In the genomic region with DNA sequence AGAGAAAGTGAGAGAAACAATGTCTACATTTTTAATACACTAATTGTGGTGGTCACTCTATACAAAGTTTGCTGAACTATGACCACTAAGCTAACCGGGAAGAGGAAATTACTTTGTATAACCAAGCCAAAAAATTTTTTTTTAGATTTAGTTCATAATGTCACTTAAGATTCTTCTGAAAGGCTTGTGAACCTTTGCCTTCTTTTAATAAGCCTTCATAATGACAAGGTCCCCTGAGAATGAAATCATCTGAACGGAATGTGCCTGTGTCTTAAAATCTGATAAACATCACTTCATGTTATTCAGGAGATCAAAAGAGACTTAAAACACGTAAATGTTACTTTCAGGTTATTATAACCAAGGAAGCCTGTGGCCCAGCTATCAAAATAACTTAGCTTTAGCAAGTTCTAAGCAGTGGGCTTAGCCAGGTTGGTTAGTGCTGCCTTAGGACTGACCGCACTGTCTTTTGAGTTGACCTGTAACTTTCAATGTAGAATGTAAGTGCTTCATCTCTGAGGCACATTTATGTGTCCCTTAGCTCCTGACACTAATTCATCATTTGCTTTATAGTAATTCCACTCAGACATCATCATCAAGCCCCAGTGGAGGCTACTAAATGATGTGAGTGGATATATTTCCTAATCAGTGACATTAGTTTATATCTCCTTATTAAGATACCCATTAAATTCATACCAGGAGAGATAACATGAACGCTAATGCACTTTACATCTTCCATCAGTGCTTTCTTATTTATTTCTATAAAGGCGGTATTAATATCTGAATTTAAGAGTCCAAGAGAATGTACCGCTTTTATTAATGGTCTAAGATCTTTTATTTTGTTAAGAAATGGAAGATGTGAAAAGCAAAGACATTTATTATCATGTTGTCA, we compare ENCODE assay signal across 13 cellular contexts.
DNase-seq lines count a peak whose midpoint lies in the region; ATAC-seq and TF ChIP-seq lines count a peak whose summit lies in the region.
"Had no signal": no experiment of that assay in that cellular context is flagged by ENCODE, and none has a peak within 500 bp of the region (broad histone marks: within the 10 kb centered on the region; RNA-seq: fewer than 3 reads in every experiment).

No MANE protein-coding gene starts in this region.

- no peak overlapping the region for H3K27ac Mint-ChIP-seq in CD4-positive, alpha-beta memory T cell
- H3K27ac Mint-ChIP-seq: activated CD4-positive, alpha-beta T cell treated with anti-CD3 and anti-CD28 coated beads for 36 hours; natural killer cell treated with Interleukin-12 subunit alpha and Interleukin-12 subunit beta and Interleukin-15 and Interleukin-18, amount 100 ng/mL, for 72 hours had no signal

- no peaks in the 10 kb centered on the region for H3K9me3 ChIP-seq in prostate gland
- H3K9me3 ChIP-seq in CD4-positive, alpha-beta memory T cell (ENCODE audit: control insufficient read depth in 1 of 2, low read length in 2 of 2): no peaks in the 10 kb centered on the region

- WGBS in prostate gland: 36% methylated on average over 7 of the region's 7 CpGs

- no peaks in the 10 kb centered on the region for H3K27me3 ChIP-seq in prostate gland (replicated peaks; ENCODE audit: insufficient read depth)
- no peaks in the 10 kb centered on the region for H3K27me3 ChIP-seq in CD4-positive, alpha-beta memory T cell (ENCODE audit: insufficient read depth, low read length)

- DNase-seq in Daoy (ENCODE audit: low read depth) (peak; percentile 6), fibroblast of pulmonary artery (ENCODE audit: low read depth) (peak; percentile 10), prostate gland (ENCODE audit: low spot score) (no peak), NCI-H2029 (lab: John Stamatoyannopoulos, UW) (no peak), left lobe of liver (ENCODE audit: low spot score) (no peak)
- no peak for DNase-seq in CD4-positive, alpha-beta memory T cell
- DNase-seq: activated CD4-positive, alpha-beta T cell treated with anti-CD3 and anti-CD28 coated beads for 36 hours; DMS 273 treated with DMSO at 0.1 percent for 48 hours; MV-4-11; NCI-H226 had no signal

- no peak overlapping the region for H3K4me3 ChIP-seq in fibroblast of pulmonary artery (replicated peaks; ENCODE audit: low read depth, low read length)
- H3K4me3 ChIP-seq in prostate gland: no peak overlapping the region
- H3K4me3 ChIP-seq in CD4-positive, alpha-beta memory T cell (ENCODE audit: low read length in 2 of 2): no peak overlapping the region

- H3K4me3 Mint-ChIP-seq in CD4-positive, alpha-beta memory T cell: no peak overlapping the region
- H3K4me3 Mint-ChIP-seq: activated CD4-positive, alpha-beta T cell treated with anti-CD3 and anti-CD28 coated beads for 36 hours; natural killer cell treated with Interleukin-12 subunit alpha and Interleukin-12 subunit beta and Interleukin-15 and Interleukin-18, amount 100 ng/mL, for 72 hours had no signal

- intact Hi-C loops in prostate gland (cut with DNase I): no loop called here
- intact Hi-C loops in CD4-positive, alpha-beta memory T cell (cut with micrococcal nuclease): no loop called here

- no peaks in the 10 kb centered on the region for H3K9me3 Mint-ChIP-seq in CD4-positive, alpha-beta memory T cell
- H3K9me3 Mint-ChIP-seq: natural killer cell treated with Interleukin-12 subunit alpha and Interleukin-12 subunit beta and Interleukin-15 and Interleukin-18, amount 100 ng/mL, for 72 hours had no signal

- no peaks in the 10 kb centered on the region for H3K36me3 ChIP-seq in prostate gland
- no peaks in the 10 kb centered on the region for H3K36me3 ChIP-seq in CD4-positive, alpha-beta memory T cell (ENCODE audit: insufficient read depth, low read length)

- TF ChIP-seq CTCF in fibroblast of pulmonary artery (IDR thresholded peaks at IDR 0.05; ENCODE audit: low read length, missing control alignments): no peak
- no peak for TF ChIP-seq CTCF in prostate gland (IDR thresholded peaks at IDR 0.05)

- H3K4me1 Mint-ChIP-seq in CD4-positive, alpha-beta memory T cell: no peaks in the 10 kb centered on the region
- H3K4me1 Mint-ChIP-seq: activated CD4-positive, alpha-beta T cell treated with anti-CD3 and anti-CD28 coated beads for 36 hours had no signal

- peaks cover 8 to 19% of the 10 kb centered on the region in 2 donors for H3K36me3 Mint-ChIP-seq in CD4-positive, alpha-beta memory T cell
- H3K36me3 Mint-ChIP-seq: natural killer cell treated with Interleukin-12 subunit alpha and Interleukin-12 subunit beta and Interleukin-15 and Interleukin-18, amount 100 ng/mL, for 72 hours had no signal

- POLR2A ChIA-PET in CD4-positive, alpha-beta memory T cell (lab: Charles Lee; ENCODE audit: partially characterized antibody): no interaction called here

- H3K4me1 ChIP-seq in prostate gland (replicated peaks): no peaks in the 10 kb centered on the region
- H3K4me1 ChIP-seq in CD4-positive, alpha-beta memory T cell (ENCODE audit: insufficient read depth, low read length): no peaks in the 10 kb centered on the region

- H3K27ac ChIP-seq in prostate gland: peak overlapping the region; percentile 50 to 60
- no peak overlapping the region for H3K27ac ChIP-seq in CD4-positive, alpha-beta memory T cell (ENCODE audit: low read depth, low read length)

- peak; percentile 73 for ATAC-seq in SK-N-SH treated with all-trans-retinoic acid at 6 μM for 48 hours
- ATAC-seq in HG03378 (IDR thresholded peaks at IDR 0.05; ENCODE audit: unreplicated experiment): no peak
- no peak for ATAC-seq in left lobe of liver
- ATAC-seq: activated CD4-positive, alpha-beta T cell treated with anti-CD3 and anti-CD28 coated beads for 36 hours; natural killer cell treated with Interleukin-12 subunit alpha and Interleukin-12 subunit beta and Interleukin-15 and Interleukin-18, amount 100 ng/mL, for 72 hours had no signal

- no peaks in the 10 kb centered on the region for H3K27me3 Mint-ChIP-seq in CD4-positive, alpha-beta memory T cell
- H3K27me3 Mint-ChIP-seq: activated CD4-positive, alpha-beta T cell treated with anti-CD3 and anti-CD28 coated beads for 36 hours; natural killer cell treated with Interleukin-12 subunit alpha and Interleukin-12 subunit beta and Interleukin-15 and Interleukin-18, amount 100 ng/mL, for 72 hours had no signal

- CTCF ChIA-PET in CD4-positive, alpha-beta memory T cell (lab: Charles Lee; ENCODE audit: partially characterized antibody): no interaction called here

- no peak for TF ChIP-seq POLR2A in prostate gland (IDR thresholded peaks at IDR 0.05)

TF ChIP-seq in SK-N-SH treated with all-trans-retinoic acid at 6 μM for 48 hours, 23 proteins besides CTCF, POLR2A, EP300 and RAD21 (continues in another document):
- TF ChIP-seq, protein P1, sequence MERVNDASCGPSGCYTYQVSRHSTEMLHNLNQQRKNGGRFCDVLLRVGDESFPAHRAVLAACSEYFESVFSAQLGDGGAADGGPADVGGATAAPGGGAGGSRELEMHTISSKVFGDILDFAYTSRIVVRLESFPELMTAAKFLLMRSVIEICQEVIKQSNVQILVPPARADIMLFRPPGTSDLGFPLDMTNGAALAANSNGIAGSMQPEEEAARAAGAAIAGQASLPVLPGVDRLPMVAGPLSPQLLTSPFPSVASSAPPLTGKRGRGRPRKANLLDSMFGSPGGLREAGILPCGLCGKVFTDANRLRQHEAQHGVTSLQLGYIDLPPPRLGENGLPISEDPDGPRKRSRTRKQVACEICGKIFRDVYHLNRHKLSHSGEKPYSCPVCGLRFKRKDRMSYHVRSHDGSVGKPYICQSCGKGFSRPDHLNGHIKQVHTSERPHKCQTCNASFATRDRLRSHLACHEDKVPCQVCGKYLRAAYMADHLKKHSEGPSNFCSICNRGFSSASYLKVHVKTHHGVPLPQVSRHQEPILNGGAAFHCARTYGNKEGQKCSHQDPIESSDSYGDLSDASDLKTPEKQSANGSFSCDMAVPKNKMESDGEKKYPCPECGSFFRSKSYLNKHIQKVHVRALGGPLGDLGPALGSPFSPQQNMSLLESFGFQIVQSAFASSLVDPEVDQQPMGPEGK (CRISPR knock-in tag; IDR thresholded peaks at IDR 0.05; ENCODE audit: borderline replicate concordance): no peak
- TF ChIP-seq BACH2 (CRISPR knock-in tag; IDR thresholded peaks at IDR 0.05; ENCODE audit: borderline replicate concordance) (no peak), ZNF8 (CRISPR knock-in tag; IDR thresholded peaks at IDR 0.05) (no peak), ESRRG (CRISPR knock-in tag; IDR thresholded peaks at IDR 0.05) (0 out of 2 replicates have a peak, but pooled peaks have one; percentile 65), SNAI2 (CRISPR knock-in tag; IDR thresholded peaks at IDR 0.05) (peak; percentile 62; the same call in 1 of the 2 replicates), ISL1 (CRISPR knock-in tag; IDR thresholded peaks at IDR 0.05) (peak; percentile 99), CSDC2 (CRISPR knock-in tag; IDR thresholded peaks at IDR 0.05) (no peak), ZNF70 (CRISPR knock-in tag; IDR thresholded peaks at IDR 0.05) (no peak), ZNF565 (CRISPR knock-in tag; conservative IDR thresholded peaks at IDR 0.05; ENCODE audit: low read depth) (no peak), TCF4 (CRISPR knock-in tag; IDR thresholded peaks at IDR 0.05; ENCODE audit: borderline replicate concordance) (no peak)
- TF ChIP-seq, protein P2, sequence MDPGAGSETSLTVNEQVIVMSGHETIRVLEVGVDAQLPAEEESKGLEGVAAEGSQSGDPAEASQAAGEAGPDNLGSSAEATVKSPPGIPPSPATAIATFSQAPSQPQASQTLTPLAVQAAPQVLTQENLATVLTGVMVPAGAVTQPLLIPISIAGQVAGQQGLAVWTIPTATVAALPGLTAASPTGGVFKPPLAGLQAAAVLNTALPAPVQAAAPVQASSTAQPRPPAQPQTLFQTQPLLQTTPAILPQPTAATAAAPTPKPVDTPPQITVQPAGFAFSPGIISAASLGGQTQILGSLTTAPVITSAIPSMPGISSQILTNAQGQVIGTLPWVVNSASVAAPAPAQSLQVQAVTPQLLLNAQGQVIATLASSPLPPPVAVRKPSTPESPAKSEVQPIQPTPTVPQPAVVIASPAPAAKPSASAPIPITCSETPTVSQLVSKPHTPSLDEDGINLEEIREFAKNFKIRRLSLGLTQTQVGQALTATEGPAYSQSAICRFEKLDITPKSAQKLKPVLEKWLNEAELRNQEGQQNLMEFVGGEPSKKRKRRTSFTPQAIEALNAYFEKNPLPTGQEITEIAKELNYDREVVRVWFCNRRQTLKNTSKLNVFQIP (CRISPR knock-in tag; IDR thresholded peaks at IDR 0.05; ENCODE audit: borderline replicate concordance, low read depth): no peak; the same call in 1 of the 2 replicates

Comparison
In these comparisons a context has a peak if more than half of its experiments do, and no peak if none do; other contexts are left out.
1. DNase-seq: peak in Daoy (single experiment) and fibroblast of pulmonary artery (single experiment); none in prostate gland (single experiment), NCI-H2029 (single experiment), left lobe of liver (single experiment) and CD4-positive, alpha-beta memory T cell (0 of 5).